Comparison of ENCODE assay signal across 1 cellular context in genomic region chr7:102404862-102405188, GRCh38.
TF ChIP-seq lines count a peak whose summit lies in the region.
"Not testable (repeated sequence)": the region's sequence is repeated elsewhere in the genome, so short reads cannot be mapped to it uniquely, and the experiment has no call there.

No MANE protein-coding gene starts in this region.

TF ChIP-seq in K562, 482 proteins besides CTCF, POLR2A, EP300 and RAD21:
- TF ChIP-seq ZNF263 (CRISPR knock-in tag; IDR thresholded peaks at IDR 0.05; ENCODE audit: borderline replicate concordance) (0 out of 2 replicates have a peak, but pooled peaks have one; percentile 29), ZBTB26 (CRISPR knock-in tag; IDR thresholded peaks at IDR 0.05) (peak; percentile 71; the same call in 1 of the 2 replicates), SMARCA5 (IDR thresholded peaks at IDR 0.05) (peak; percentile 28; the same call in 1 of the 2 replicates), CEBPG (CRISPR knock-in tag; IDR thresholded peaks at IDR 0.05) (peak; percentile 1; the same call in 1 of the 2 replicates), HDGF (IDR thresholded peaks at IDR 0.05) (peak; percentile 79; the same call in 1 of the 2 replicates)
- not testable (repeated sequence) for TF ChIP-seq CEBPG (tag; conservative IDR thresholded peaks at IDR 0.05 in 1 of 2, IDR thresholded peaks at IDR 0.05 in 1 of 2)
